In genomic region chr20:63829598-63829942, GRCh38 we compare ENCODE assay signal across 9 cellular contexts. TPM values are rescaled to one million over a fixed set of nuclear protein-coding genes. Genes with fewer than 3 reads are reported as not detected.
DNase-seq lines count a peak whose midpoint lies in the region; ATAC-seq and TF ChIP-seq lines count a peak whose summit lies in the region.
"Had no signal": no experiment of that assay in that cellular context is flagged by ENCODE, and none has a peak within 500 bp of the region (broad histone marks: within the 10 kb centered on the region; RNA-seq: fewer than 3 reads in every experiment).

No MANE protein-coding gene starts in this region.

- H3K9me3 ChIP-seq in AG04450 (ENCODE audit: control insufficient read depth, insufficient read depth, low read length), result peaks cover 10% of the 10 kb centered on the region; the same call in 1 of the 2 replicates
- H3K9me3 ChIP-seq in naive thymus-derived CD4-positive, alpha-beta T cell (ENCODE audit: control insufficient read depth in 2 of 3, low read length in 3 of 3), result no peaks in the 10 kb centered on the region

- H3K4me1 Mint-ChIP-seq in IgD-negative memory B cell, result peaks cover 8 to 9% (median 8%) of the 10 kb centered on the region in 3 donors
- peaks cover 9 to 12% (median 10%) of the 10 kb centered on the region in 7 donors for H3K4me1 Mint-ChIP-seq in naive thymus-derived CD4-positive, alpha-beta T cell

- H3K4me1 ChIP-seq in naive thymus-derived CD4-positive, alpha-beta T cell (ENCODE audit: control insufficient read depth in 2 of 2, insufficient read depth in 2 of 2, low read length in 2 of 2), result peaks cover 4 to 10% of the 10 kb centered on the region in 2 donors

- H3K36me3 Mint-ChIP-seq in IgD-negative memory B cell, result no peaks in the 10 kb centered on the region
- peaks cover 0 to 5% (median 0%) of the 10 kb centered on the region in 5 donors for H3K36me3 Mint-ChIP-seq in naive thymus-derived CD4-positive, alpha-beta T cell

- no peak for DNase-seq in AG04450 (ENCODE audit: low read depth, low spot score)
- no peak for DNase-seq in coronary artery (ENCODE audit: low spot score)
- peak in 1 of 9 donors; percentile 17 for DNase-seq in naive thymus-derived CD4-positive, alpha-beta T cell
- no peak for DNase-seq in stimulated activated CD4-positive, alpha-beta T cell treated with anti-CD3 and anti-CD28 coated beads, Interleukin-2, amount 100 ng/mL, for 24 hours
- no peak for DNase-seq in DMS53 (lab: John Stamatoyannopoulos, UW)

- H3K27me3 ChIP-seq in AG04450 (ENCODE audit: control insufficient read depth, insufficient read depth, low read length), result no peaks in the 10 kb centered on the region
- H3K27me3 ChIP-seq in naive thymus-derived CD4-positive, alpha-beta T cell (ENCODE audit: control insufficient read depth in 2 of 2, insufficient read depth in 2 of 2, low read length in 2 of 2), result peaks cover 4 to 24% of the 10 kb centered on the region in 2 donors

- intact Hi-C loops in naive thymus-derived CD4-positive, alpha-beta T cell (cut with micrococcal nuclease), result loop anchor here in 1 of 2 donors (5.0 kb wide), 1 partner anchor 33 kb away; the partner anchor contains the start of gene ABHD16B

- H3K4me3 Mint-ChIP-seq in IgD-negative memory B cell, result peak overlapping the region; percentile 83 to 91 (median 87)
- H3K4me3 Mint-ChIP-seq in naive thymus-derived CD4-positive, alpha-beta T cell, result peak overlapping the region; percentile 65 to 97 (median 86)

- TF ChIP-seq CTCF in AG04450 (IDR thresholded peaks at IDR 0.05; ENCODE audit: low read depth, low read length) (no peak), coronary artery (IDR thresholded peaks at IDR 0.05) (no peak)

- POLR2A ChIA-PET in AG04450 (lab: Yijun Ruan, JAX), result no interaction called here
- POLR2A ChIA-PET in naive thymus-derived CD4-positive, alpha-beta T cell (lab: Charles Lee), result no interaction called here

- H3K9me3 Mint-ChIP-seq in IgD-negative memory B cell, result no peaks in the 10 kb centered on the region
- H3K9me3 Mint-ChIP-seq in naive thymus-derived CD4-positive, alpha-beta T cell, result peaks cover 0 to 4% (median 0%) of the 10 kb centered on the region in 11 donors

- ATAC-seq in naive thymus-derived CD4-positive, alpha-beta T cell, result no peak
- no peak for ATAC-seq in GM21619 (IDR thresholded peaks at IDR 0.05; ENCODE audit: unreplicated experiment)
- no peak for ATAC-seq in HG02870 (IDR thresholded peaks at IDR 0.05; ENCODE audit: unreplicated experiment)

- peak overlapping the region; percentile 74 for H3K4me3 ChIP-seq in AG04450 (ENCODE audit: low read depth, low read length)
- peak overlapping the region; percentile 88 for H3K4me3 ChIP-seq in coronary artery
- H3K4me3 ChIP-seq in naive thymus-derived CD4-positive, alpha-beta T cell (ENCODE audit: low read length), result peak overlapping the region; percentile 40

- no peak overlapping the region for H3K27ac ChIP-seq in AG04450 (ENCODE audit: low read depth, low read length)
- H3K27ac ChIP-seq in coronary artery, result no peak overlapping the region
- no peak overlapping the region for H3K27ac ChIP-seq in naive thymus-derived CD4-positive, alpha-beta T cell (ENCODE audit: low read depth, low read length)

- CTCF ChIA-PET in AG04450 (lab: Charles Lee), result interaction anchor here (0.6 kb wide), 1 partner anchor 9 kb away, joined by 3 read pairs; no protein-coding TSS in a partner anchor
- CTCF ChIA-PET in naive thymus-derived CD4-positive, alpha-beta T cell (lab: Charles Lee), result no interaction called here

- peak overlapping the region in 2 of 3 donors; percentile 16 to 39 for H3K27ac Mint-ChIP-seq in IgD-negative memory B cell
- H3K27ac Mint-ChIP-seq in naive thymus-derived CD4-positive, alpha-beta T cell, result peak overlapping the region in 4 of 9 donors; percentile 6 to 77 (median 75)

- H3K36me3 ChIP-seq in naive thymus-derived CD4-positive, alpha-beta T cell (ENCODE audit: control insufficient read depth in 2 of 3, insufficient read depth in 3 of 3, low read length in 3 of 3), result no peaks in the 10 kb centered on the region

- peaks cover 48% of the 10 kb centered on the region for H3K27me3 Mint-ChIP-seq in IgD-negative memory B cell
- peaks cover 30 to 56% (median 35%) of the 10 kb centered on the region in 5 donors for H3K27me3 Mint-ChIP-seq in naive thymus-derived CD4-positive, alpha-beta T cell

RNA-seq across cellular contexts. Expression of gene ZBTB46, which starts 1.5 kb away (rescaled TPM):
- polyA plus RNA-seq in AG04450 (2011; rRNA removed) (2.0 and 2.8 TPM in 2 replicates), IgD-negative memory B cell (0.04 TPM)
- polyA minus RNA-seq in AG04450 (2011; rRNA and poly(A)+ RNA removed), result 9.7 and 13.5 TPM in 2 replicates
- 1 to 10 TPM in 1 of 5 experiments, under 1 TPM in 3, not detected in 1; 0.05 to 1.7 (median 0.21) TPM for total RNA-seq in naive thymus-derived CD4-positive, alpha-beta T cell
- polyA plus RNA-seq in naive thymus-derived CD4-positive, alpha-beta T cell, result under 1 TPM; 0.03 to 0.04 TPM

RNA-seq across cellular contexts. Expression of gene ABHD16B, which starts 31.7 kb away (rescaled TPM):
- not detected in 2 replicates for polyA plus RNA-seq in AG04450 (2011; rRNA removed)
- polyA minus RNA-seq in AG04450 (2011; rRNA and poly(A)+ RNA removed), result not detected in 2 replicates
- 0.19 TPM for polyA plus RNA-seq in IgD-negative memory B cell
- under 1 TPM in 1 of 5 experiments, not detected in 4; 0.24 TPM for total RNA-seq in naive thymus-derived CD4-positive, alpha-beta T cell
- 1 to 10 TPM in 1 of 2 donors, under 1 TPM in 1; 0.65 to 1.1 TPM for polyA plus RNA-seq in naive thymus-derived CD4-positive, alpha-beta T cell
- total RNA-seq: T-helper 2 cell treated with Interferon-gamma antibody and Interleukin-4, amounts not matched to agents 100 ng/mL and 5 ng/mL, for 36 hours had no signal

RNA-seq across cellular contexts. Expression of gene TPD52L2, which starts 35.5 kb away (rescaled TPM):
- polyA plus RNA-seq in AG04450 (2011; rRNA removed) (202 and 219 TPM in 2 replicates), IgD-negative memory B cell (80.4 TPM)
- polyA minus RNA-seq in AG04450 (2011; rRNA and poly(A)+ RNA removed), result 103 and 111 TPM in 2 replicates
- 10 to 100 TPM; 33.7 to 56.8 (median 43.2) TPM for total RNA-seq in naive thymus-derived CD4-positive, alpha-beta T cell
- 10 to 100 TPM; 67.4 to 84.0 TPM for polyA plus RNA-seq in naive thymus-derived CD4-positive, alpha-beta T cell
